In genomic region chr11:67375320-67376021, GRCh38 we compare ENCODE assay signal across 15 cellular contexts. TPM values are rescaled to one million over a fixed set of nuclear protein-coding genes. Genes with fewer than 3 reads are reported as not detected.
A peak's percentile ranks its signal among the peaks of the same experiment; 100 is the strongest.
DNase-seq lines count a peak whose midpoint lies in the region; ATAC-seq and TF ChIP-seq lines count a peak whose summit lies in the region.
"Had no signal": no experiment of that assay in that cellular context is flagged by ENCODE, and none has a peak within 500 bp of the region (broad histone marks: within the 10 kb centered on the region; RNA-seq: fewer than 3 reads in every experiment).

No MANE protein-coding gene starts in this region.

- no peak overlapping the region for H3K27ac ChIP-seq in CD4-positive, alpha-beta memory T cell (ENCODE audit: low read depth, low read length)
- H3K27ac ChIP-seq in gastroesophageal sphincter: peak overlapping the region in 3 of 4 donors; percentile 6 to 99 (median 99)
- H3K27ac ChIP-seq: parathyroid adenoma had no signal

- H3K4me1 Mint-ChIP-seq in CD4-positive, alpha-beta memory T cell: peaks cover 25 to 53% (median 29%) of the 10 kb centered on the region in 4 donors
- H3K4me1 Mint-ChIP-seq in osteocyte (ENCODE audit: unreplicated experiment): peaks cover 55% of the 10 kb centered on the region

- H3K9me3 Mint-ChIP-seq in CD4-positive, alpha-beta memory T cell: peaks cover 0 to 2% (median 0%) of the 10 kb centered on the region in 8 donors
- no peaks in the 10 kb centered on the region for H3K9me3 Mint-ChIP-seq in osteocyte (ENCODE audit: unreplicated experiment)
- H3K9me3 Mint-ChIP-seq: stimulated activated effector memory CD8-positive, alpha-beta T cell treated with anti-CD3 and anti-CD28 coated beads, Interleukin-12 subunit alpha, Interleukin-12 subunit beta, amount 100 ng/mL, for 72 hours had no signal

- WGBS in gastroesophageal sphincter (ENCODE audit: low coverage in 1 of 2), 2 donors: 19 to 59% methylated on average over 3 to 6 of the region's 15 CpGs

- intact Hi-C loops in CD4-positive, alpha-beta memory T cell (cut with micrococcal nuclease): no loop called here

- H3K4me3 ChIP-seq in CD4-positive, alpha-beta memory T cell (ENCODE audit: low read length in 2 of 2): no peak overlapping the region
- no peak overlapping the region for H3K4me3 ChIP-seq in MG63
- no peak overlapping the region for H3K4me3 ChIP-seq in gastroesophageal sphincter

- no peaks in the 10 kb centered on the region for H3K27me3 ChIP-seq in CD4-positive, alpha-beta memory T cell (ENCODE audit: insufficient read depth, low read length)
- H3K27me3 ChIP-seq in MG63: no peaks in the 10 kb centered on the region
- H3K27me3 ChIP-seq in gastroesophageal sphincter: no peaks in the 10 kb centered on the region

- H3K27ac Mint-ChIP-seq in CD4-positive, alpha-beta memory T cell: peak overlapping the region in 5 of 7 donors; percentile 37 to 89 (median 53)
- peak overlapping the region; percentile 98 for H3K27ac Mint-ChIP-seq in osteocyte (ENCODE audit: unreplicated experiment)
- H3K27ac Mint-ChIP-seq: activated CD8-positive, alpha-beta memory T cell treated with anti-CD3 and anti-CD28 coated beads, Interleukin-2, amount 10 ng/mL, durations not matched to agents 7 days and 5 days had no signal

- peaks cover 39% of the 10 kb centered on the region for H3K4me1 ChIP-seq in CD4-positive, alpha-beta memory T cell (ENCODE audit: insufficient read depth, low read length)
- H3K4me1 ChIP-seq in gastroesophageal sphincter: peaks cover 0 to 54% (median 28%) of the 10 kb centered on the region in 3 donors
- H3K4me1 ChIP-seq: parathyroid adenoma had no signal

- ATAC-seq in gastroesophageal sphincter: no peak
- ATAC-seq in GM21619 (IDR thresholded peaks at IDR 0.05; ENCODE audit: unreplicated experiment): no peak
- ATAC-seq: activated CD8-positive, alpha-beta memory T cell treated with anti-CD3 and anti-CD28 coated beads, Interleukin-2, amount 10 ng/mL, durations not matched to agents 7 days and 5 days; stimulated activated effector memory CD8-positive, alpha-beta T cell treated with anti-CD3 and anti-CD28 coated beads, Interleukin-12 subunit alpha, Interleukin-12 subunit beta, amount 100 ng/mL, for 72 hours had no signal

- POLR2A ChIA-PET in CD4-positive, alpha-beta memory T cell (lab: Charles Lee; ENCODE audit: partially characterized antibody): interaction anchor here (0.8 to 19.7 kb wide), 6 partner anchors 14 to 135 kb away, joined by 3 to 449 read pairs (median 5); partner anchors contain the start of genes POLD4 and RAD9A

- no peak for TF ChIP-seq POLR2A in gastroesophageal sphincter (IDR thresholded peaks at IDR 0.05)
- no peak for TF ChIP-seq POLR2A in erythroblast (IDR thresholded peaks at IDR 0.05; ENCODE audit: low read length)

- no peak for TF ChIP-seq EP300 in gastroesophageal sphincter (IDR thresholded peaks at IDR 0.05)

- CTCF ChIA-PET in CD4-positive, alpha-beta memory T cell (lab: Charles Lee; ENCODE audit: partially characterized antibody): interaction anchor here (1.1 to 24.8 kb wide), 4 partner anchors 11 to 30 kb away, joined by 4 to 1065 read pairs (median 70); partner anchors contain the start of genes POLD4 and PPP1CA

- H3K4me3 Mint-ChIP-seq in CD4-positive, alpha-beta memory T cell: peak overlapping the region in 4 of 8 donors; percentile 21 to 66 (median 52)
- no peak overlapping the region for H3K4me3 Mint-ChIP-seq in osteocyte (ENCODE audit: unreplicated experiment)
- H3K4me3 Mint-ChIP-seq: activated CD8-positive, alpha-beta memory T cell treated with anti-CD3 and anti-CD28 coated beads, Interleukin-2, amount 10 ng/mL, durations not matched to agents 7 days and 5 days had no signal

- peak in 1 of 5 donors; percentile 31 for DNase-seq in CD4-positive, alpha-beta memory T cell
- DNase-seq in MG63: peak; percentile 58
- DNase-seq in osteocyte (ENCODE audit: extremely low spot score, unreplicated experiment): no peak
- no peak for DNase-seq in erythroblast (lab: John Stamatoyannopoulos, UW)
- DNase-seq in SIG-M5 treated with dmso at 0.1 percent for 504 hours (lab: John Stamatoyannopoulos, UW; ENCODE audit: unreplicated experiment): no peak
- DNase-seq in AML-193 (lab: John Stamatoyannopoulos, UW): no peak
- DNase-seq: activated CD8-positive, alpha-beta memory T cell treated with anti-CD3 and anti-CD28 coated beads, Interleukin-2, amount 10 ng/mL, durations not matched to agents 7 days and 5 days; cortex of kidney; foreskin melanocyte; NCI-H345 had no signal

- no peak for TF ChIP-seq CTCF in gastroesophageal sphincter (IDR thresholded peaks at IDR 0.05)
- TF ChIP-seq CTCF in osteocyte (IDR thresholded peaks at IDR 0.05): no peak

- H3K36me3 Mint-ChIP-seq in CD4-positive, alpha-beta memory T cell: peaks cover 0 to 10% of the 10 kb centered on the region in 2 donors
- H3K36me3 Mint-ChIP-seq in osteocyte (ENCODE audit: unreplicated experiment): no peaks in the 10 kb centered on the region
- H3K36me3 Mint-ChIP-seq: activated CD8-positive, alpha-beta memory T cell treated with anti-CD3 and anti-CD28 coated beads, Interleukin-2, amount 10 ng/mL, durations not matched to agents 7 days and 5 days had no signal

- H3K27me3 Mint-ChIP-seq in CD4-positive, alpha-beta memory T cell: peaks cover 4% of the 10 kb centered on the region in 2 donors
- no peaks in the 10 kb centered on the region for H3K27me3 Mint-ChIP-seq in osteocyte (ENCODE audit: unreplicated experiment)

- no peaks in the 10 kb centered on the region for H3K9me3 ChIP-seq in CD4-positive, alpha-beta memory T cell (ENCODE audit: control insufficient read depth in 1 of 2, low read length in 2 of 2)
- no peaks in the 10 kb centered on the region for H3K9me3 ChIP-seq in MG63
- H3K9me3 ChIP-seq in gastroesophageal sphincter: no peaks in the 10 kb centered on the region

- no peaks in the 10 kb centered on the region for H3K36me3 ChIP-seq in CD4-positive, alpha-beta memory T cell (ENCODE audit: insufficient read depth, low read length)
- H3K36me3 ChIP-seq in MG63 (peaks cover 7% of the 10 kb centered on the region), gastroesophageal sphincter (no peaks in the 10 kb centered on the region)

RNA-seq across cellular contexts. Expression of gene CLCF1, which starts 2.1 kb away (rescaled TPM):
- total RNA-seq in CD4-positive, alpha-beta memory T cell: 1 to 10 TPM; 5.4 to 6.4 TPM
- polyA plus RNA-seq in CD4-positive, alpha-beta memory T cell: 1 to 10 TPM in 1 of 2 donors, under 1 TPM in 1; 0.45 to 4.4 TPM
- 6.4 and 7.7 TPM in 2 replicates for total RNA-seq in MG63 (2014; rRNA removed; shearing (Covaris generic); ENCODE audit: low replicate concordance)
- 10 to 100 TPM in 1 of 4 donors, 1 to 10 TPM in 3; 6.1 to 21.7 (median 9.4) TPM for total RNA-seq in gastroesophageal sphincter
- total RNA-seq in osteocyte: 7.2 and 7.8 TPM in 2 replicates

RNA-seq across cellular contexts. Expression of gene RAD9A, which starts 16.3 kb away (rescaled TPM):
- 10 to 100 TPM; 51.8 to 55.9 TPM for total RNA-seq in CD4-positive, alpha-beta memory T cell
- polyA plus RNA-seq in CD4-positive, alpha-beta memory T cell: 1 to 10 TPM; 6.7 to 8.3 TPM
- total RNA-seq in MG63 (2014; rRNA removed; shearing (Covaris generic); ENCODE audit: low replicate concordance): 1.7 and 17.6 TPM in 2 replicates
- 10 to 100 TPM in 2 of 4 donors, 1 to 10 TPM in 2; 8.5 to 16.0 (median 11.1) TPM for total RNA-seq in gastroesophageal sphincter
- total RNA-seq in osteocyte: 18.5 TPM in 2 replicates

RNA-seq across cellular contexts. Expression of gene POLD4, which starts 22.1 kb away (rescaled TPM):
- total RNA-seq in CD4-positive, alpha-beta memory T cell: 10 to 100 TPM; 87.9 to 91.3 TPM
- 10 to 100 TPM; 93.6 to 96.2 TPM for polyA plus RNA-seq in CD4-positive, alpha-beta memory T cell
- total RNA-seq in MG63 (2014; rRNA removed; shearing (Covaris generic); ENCODE audit: low replicate concordance): 17.3 and 40.1 TPM in 2 replicates
- total RNA-seq in gastroesophageal sphincter: 10 to 100 TPM; 65.7 to 87.3 (median 74.4) TPM
- total RNA-seq in osteocyte: 53.2 and 64.0 TPM in 2 replicates

RNA-seq across cellular contexts. Expression of gene PPP1CA, which starts 26.2 kb away (rescaled TPM):
- 100 to 1,000 TPM; 159 to 161 TPM for total RNA-seq in CD4-positive, alpha-beta memory T cell
- 100 to 1,000 TPM; 474 to 774 TPM for polyA plus RNA-seq in CD4-positive, alpha-beta memory T cell
- total RNA-seq in MG63 (2014; rRNA removed; shearing (Covaris generic); ENCODE audit: low replicate concordance): 244 and 262 TPM in 2 replicates
- 10 to 100 TPM; 49.9 to 78.6 (median 63.4) TPM for total RNA-seq in gastroesophageal sphincter
- total RNA-seq in osteocyte: 132 and 140 TPM in 2 replicates

RNA-seq across cellular contexts. Expression of gene TBC1D10C, which starts 28.4 kb away (rescaled TPM):
- total RNA-seq in CD4-positive, alpha-beta memory T cell: 100 to 1,000 TPM; 371 to 382 TPM
- 100 to 1,000 TPM; 316 to 331 TPM for polyA plus RNA-seq in CD4-positive, alpha-beta memory T cell
- total RNA-seq in MG63 (2014; rRNA removed; shearing (Covaris generic); ENCODE audit: low replicate concordance): not detected in 2 replicates
- total RNA-seq in gastroesophageal sphincter: 1 to 10 TPM in 3 of 4 donors, under 1 TPM in 1; 0.30 to 2.0 (median 1.5) TPM
- not detected in 2 replicates for total RNA-seq in osteocyte
- total RNA-seq: RPMI7951 had no signal
